ENCODE assay signal across 8 cellular contexts in genomic region chr5:132556511-132557424, GRCh38. TPM values are rescaled to one million over a fixed set of nuclear protein-coding genes. Genes with fewer than 3 reads are reported as not detected.
DNase-seq lines count a peak whose midpoint lies in the region; ATAC-seq lines count a peak whose summit lies in the region.

RAD50 (plus strand) TSS chr5:132556977; CDS start chr5:132557325, 348 bp downstream.

- ATAC-seq in GM19468 (IDR thresholded peaks at IDR 0.05; ENCODE audit: extremely low read depth, unreplicated experiment): peak; percentile 92

- DNase-seq in CMK (ENCODE audit: low read depth) (peak; percentile 91), HS-5 (ENCODE audit: low read depth) (peak; percentile 70), NK-92 (lab: John Stamatoyannopoulos, UW; ENCODE audit: unreplicated experiment) (peak; percentile 46), lung microvascular endothelial cell (ENCODE audit: low read depth in 2 of 2) (peak; percentile 81 to 88)
- peak; percentile 96 for DNase-seq in activated CD8-positive, alpha-beta memory T cell treated with anti-CD3 and anti-CD28 coated beads for 24 hours
- peak; percentile 85 for DNase-seq in effector CD8-positive, alpha-beta T cell (lab: John Stamatoyannopoulos, UW)
- DNase-seq in stimulated activated CD4-positive, alpha-beta T cell treated with anti-CD3 and anti-CD28 coated beads, TNF-alpha, amount 100 ng/mL, for 4 hours (ENCODE audit: low read depth in 3 of 3): peak; percentile 81 to 82 (median 81)

RNA-seq across cellular contexts. Expression of gene RAD50, which starts in this region (rescaled TPM):
- total RNA-seq in lung microvascular endothelial cell: 6.0 and 6.3 TPM in 2 replicates

Comparison
In these comparisons a context has a peak if more than half of its experiments do, and no peak if none do; other contexts are left out.
1. Peak in every context shown above with its lines: DNase-seq and ATAC-seq.
2. DNase-seq: peak in every context shown above with its lines; median percentile 96 in activated CD8-positive, alpha-beta memory T cell treated with anti-CD3 and anti-CD28 coated beads for 24 hours; 91 in CMK; 85 in effector CD8-positive, alpha-beta T cell; 84 in lung microvascular endothelial cell; 81 in stimulated activated CD4-positive, alpha-beta T cell treated with anti-CD3 and anti-CD28 coated beads, TNF-alpha, amount 100 ng/mL, for 4 hours; 70 in HS-5; 46 in NK-92.